ENCODE assay signal across 17 cellular contexts in the genomic region with DNA sequence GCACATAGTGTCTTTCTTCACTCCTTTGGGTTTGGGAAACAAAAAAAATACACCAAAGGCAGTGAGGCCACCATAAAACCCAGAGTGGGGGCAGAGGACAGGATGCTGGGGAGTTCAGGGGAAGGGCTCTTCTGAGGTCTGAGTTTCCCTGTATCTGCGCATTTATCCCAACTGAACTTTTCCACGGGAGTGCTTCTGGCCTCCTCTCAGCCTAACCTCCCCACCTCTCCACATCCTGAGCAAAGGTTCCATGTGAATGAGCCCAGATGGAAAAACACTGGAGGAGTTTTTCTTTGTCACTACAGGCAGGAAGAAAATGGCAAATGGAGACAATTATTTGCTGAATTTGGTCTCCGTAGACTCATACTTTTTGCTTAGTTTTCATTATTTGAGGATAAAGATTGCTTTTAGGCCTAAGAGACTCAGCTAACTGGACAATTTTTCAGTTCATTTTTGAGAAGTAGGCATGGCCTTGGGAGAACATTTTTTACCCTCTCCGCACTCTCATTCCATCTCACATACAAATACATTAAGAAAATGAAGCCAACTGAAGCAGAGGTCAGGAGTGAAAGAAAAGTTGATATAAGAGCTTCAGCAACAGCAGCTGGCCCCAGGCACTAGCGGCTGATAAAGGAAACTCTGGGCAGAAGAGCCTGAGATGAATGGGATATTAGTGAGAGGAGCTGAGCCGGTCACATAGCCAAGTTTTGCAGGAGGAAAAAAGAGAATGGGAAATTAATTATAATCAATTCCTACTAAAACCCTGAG.
DNase-seq lines count a peak whose midpoint lies in the region; ATAC-seq lines count a peak whose summit lies in the region.
"Had no signal": no experiment of that assay in that cellular context is flagged by ENCODE, and none has a peak within 500 bp of the region (broad histone marks: within the 10 kb centered on the region; RNA-seq: fewer than 3 reads in every experiment).

No MANE protein-coding gene starts in this region.

- WGBS in right cardiac atrium, result 61% methylated on average over 6 of the region's 6 CpGs

- no peaks in the 10 kb centered on the region for H3K9me3 ChIP-seq in right cardiac atrium (ENCODE audit: control insufficient read depth, low read length)
- H3K9me3 ChIP-seq: BLaER1 treated with 17β-estradiol and CSF1 and Interleukin-3, amounts not matched to agents 10 nM and 100 nM; suprapubic skin had no signal

- no peaks in the 10 kb centered on the region for H3K27me3 ChIP-seq in right cardiac atrium (ENCODE audit: control insufficient read depth, insufficient read depth)
- H3K27me3 ChIP-seq: BLaER1 treated with 17β-estradiol and CSF1 and Interleukin-3, amounts not matched to agents 10 nM and 100 nM; suprapubic skin had no signal

- H3K4me1 ChIP-seq in right cardiac atrium (ENCODE audit: control insufficient read depth, insufficient read depth, low read length), result peaks cover 5% of the 10 kb centered on the region

- H3K27ac ChIP-seq in right cardiac atrium (ENCODE audit: low read length), result peak overlapping the region; percentile 77
- H3K27ac ChIP-seq: BLaER1 treated with 17β-estradiol and CSF1 and Interleukin-3, amounts not matched to agents 10 nM and 100 nM had no signal

- intact Hi-C loops in Right ventricle myocardium inferior (cut with DNase I), result no loop called here
- intact Hi-C loops in cardiac septum (cut with DNase I), result loop anchor here (5.0 kb wide), 1 partner anchor 41 kb away; no protein-coding TSS in a partner anchor
- intact Hi-C loops in right cardiac atrium (cut with DNase I), result no loop called here
- intact Hi-C loops in sciatic nerve (cut with DNase I), result no loop called here

- no peak overlapping the region for H3K4me3 ChIP-seq in right cardiac atrium (ENCODE audit: low read length)
- H3K4me3 ChIP-seq: BLaER1 treated with 17β-estradiol and CSF1 and Interleukin-3, amounts not matched to agents 10 nM and 100 nM; GM23338; suprapubic skin had no signal

- ATAC-seq in Right ventricle myocardium inferior (peak; percentile 71), right cardiac atrium (peak; percentile 54 to 91), sciatic nerve (peak; percentile 49)
- ATAC-seq: HepG2 had no signal

- DNase-seq in Right ventricle myocardium inferior (ENCODE audit: missing footprints) (no peak), cardiac septum (ENCODE audit: low spot score) (no peak), right cardiac atrium (peak; percentile 26 to 68 (median 53)), sciatic nerve (ENCODE audit: low spot score) (no peak), NCI-H2196 treated with DMSO at 0.1 percent for 48 hours (lab: John Stamatoyannopoulos, UW; ENCODE audit: unreplicated experiment) (no peak), hypothalamus (lab: John Stamatoyannopoulos, UW) (no peak), HuH-7 (ENCODE audit: low spot score) (no peak)
- DNase-seq in stimulated activated CD4-positive, alpha-beta T cell treated with anti-CD3 and anti-CD28 coated beads, Interleukin-12 subunit alpha, Interleukin-12 subunit beta, amount 100 ng/mL, for 4 hours, result no peak
- DNase-seq: activated CD4-positive, CD25-positive, alpha-beta regulatory T cell; glutamatergic neuron; NCI-H187; NCI-H510A treated with DMSO at 0.1 percent for 48 hours; stimulated activated CD4-positive, alpha-beta T cell treated with anti-CD3 and anti-CD28 coated beads, Interleukin-4, amount 100 ng/mL, for 1 hour had no signal

Comparison
In these comparisons a context has a peak if more than half of its experiments do, and no peak if none do; other contexts are left out.
1. DNase-seq: peak in right cardiac atrium (3 of 3); none in Right ventricle myocardium inferior (single experiment), cardiac septum (single experiment), sciatic nerve (single experiment), NCI-H2196 treated with DMSO at 0.1 percent for 48 hours (single experiment), hypothalamus (0 of 51), HuH-7 (single experiment) and stimulated activated CD4-positive, alpha-beta T cell treated with anti-CD3 and anti-CD28 coated beads, Interleukin-12 subunit alpha, Interleukin-12 subunit beta, amount 100 ng/mL, for 4 hours (single experiment).
2. Peak in every context shown above with its lines, with median percentiles within 50 percentile points of each other: ATAC-seq.